ENCODE assay signal across 11 cellular contexts in genomic region chr2:181459646-181460045, GRCh38. TPM values are rescaled to one million over a fixed set of nuclear protein-coding genes. Genes with fewer than 3 reads are reported as not detected.
DNase-seq lines count a peak whose midpoint lies in the region; ATAC-seq and TF ChIP-seq lines count a peak whose summit lies in the region.
"Had no signal": no experiment of that assay in that cellular context is flagged by ENCODE, and none has a peak within 500 bp of the region (broad histone marks: within the 10 kb centered on the region; RNA-seq: fewer than 3 reads in every experiment).

No MANE protein-coding gene starts in this region.

- H3K4me1 ChIP-seq in CD4-positive, alpha-beta memory T cell (ENCODE audit: insufficient read depth, low read length), result peaks cover 51% of the 10 kb centered on the region
- peaks cover 30% of the 10 kb centered on the region for H3K4me1 ChIP-seq in adipocyte (ENCODE audit: control insufficient read depth, insufficient read depth, low read length)

- peak overlapping the region; percentile 25 to 91 for H3K4me3 ChIP-seq in CD4-positive, alpha-beta memory T cell (ENCODE audit: low read length in 2 of 2)
- H3K4me3 ChIP-seq in HL-60 (replicated peaks; ENCODE audit: insufficient read depth, low read length), result peak overlapping the region; percentile 75
- no peak overlapping the region for H3K4me3 ChIP-seq in adipocyte (ENCODE audit: low read length)
- H3K4me3 ChIP-seq: coronary artery had no signal

- POLR2A ChIA-PET in CD4-positive, alpha-beta memory T cell (lab: Charles Lee; ENCODE audit: partially characterized antibody), result interaction anchor here (1.0 to 11.3 kb wide), 16 partner anchors 9 to 354 kb away, joined by 3 to 374 read pairs (median 11); no protein-coding TSS in a partner anchor

- H3K4me3 Mint-ChIP-seq in CD4-positive, alpha-beta memory T cell, result peak overlapping the region; percentile 93 to 99 (median 96)
- peak overlapping the region; percentile 98 for H3K4me3 Mint-ChIP-seq in natural killer cell

- H3K4me1 Mint-ChIP-seq in CD4-positive, alpha-beta memory T cell, result peaks cover 50 to 91% (median 62%) of the 10 kb centered on the region in 4 donors
- peaks cover 80 to 85% of the 10 kb centered on the region in 2 donors for H3K4me1 Mint-ChIP-seq in natural killer cell

- H3K9ac ChIP-seq in adipocyte (ENCODE audit: low read length), result no peak overlapping the region

- TF ChIP-seq CTCF in HL-60 (IDR thresholded peaks at IDR 0.05; ENCODE audit: insufficient read depth, low read length), result no peak
- no peak for TF ChIP-seq CTCF in natural killer cell (IDR thresholded peaks at IDR 0.05)

- H3K9me3 ChIP-seq in CD4-positive, alpha-beta memory T cell (ENCODE audit: control insufficient read depth in 1 of 2, low read length in 2 of 2), result no peaks in the 10 kb centered on the region
- no peaks in the 10 kb centered on the region for H3K9me3 ChIP-seq in adipocyte (ENCODE audit: control insufficient read depth, low read length)

- intact Hi-C loops in CD4-positive, alpha-beta memory T cell (cut with micrococcal nuclease), result loop anchor here (5.0 kb wide), 3 partner anchors 337 to 477 kb away; partner anchors contain the start of genes ITPRID2 and UBE2E3
- intact Hi-C loops in natural killer cell (cut with micrococcal nuclease), result loop anchor here (5.0 kb wide), 1 partner anchor 297 kb away; no protein-coding TSS in a partner anchor

- peak overlapping the region; percentile 86 for H3K27ac ChIP-seq in CD4-positive, alpha-beta memory T cell (ENCODE audit: low read depth, low read length)
- H3K27ac ChIP-seq in HL-60 (replicated peaks), result peak overlapping the region; percentile 100
- H3K27ac ChIP-seq: coronary artery had no signal

- no peak for DNase-seq in CD4-positive, alpha-beta memory T cell
- no peak for DNase-seq in HL-60 (ENCODE audit: low read depth in 1 of 2, low spot score in 1 of 2)
- DNase-seq in adipocyte (ENCODE audit: low read depth), result peak; percentile 36
- DNase-seq in natural killer cell, result no peak
- no peak for DNase-seq in HuH-7 (ENCODE audit: low spot score)
- DNase-seq: NCI-H226 had no signal

- no peaks in the 10 kb centered on the region for H3K27me3 ChIP-seq in CD4-positive, alpha-beta memory T cell (ENCODE audit: insufficient read depth, low read length)
- H3K27me3 ChIP-seq in HL-60 (ENCODE audit: insufficient read depth, poor library complexity, severe bottlenecking) (no peaks in the 10 kb centered on the region), adipocyte (replicated peaks; ENCODE audit: control insufficient read depth, insufficient read depth, low read length) (no peaks in the 10 kb centered on the region)

- peaks cover 56 to 57% of the 10 kb centered on the region in 2 donors for H3K36me3 Mint-ChIP-seq in CD4-positive, alpha-beta memory T cell
- H3K36me3 Mint-ChIP-seq in natural killer cell, result no peaks in the 10 kb centered on the region

- no peaks in the 10 kb centered on the region for H3K9me3 Mint-ChIP-seq in CD4-positive, alpha-beta memory T cell
- no peaks in the 10 kb centered on the region for H3K9me3 Mint-ChIP-seq in natural killer cell

- ATAC-seq in natural killer cell (no peak), GM18861 (IDR thresholded peaks at IDR 0.05; ENCODE audit: unreplicated experiment) (no peak), GM18867 (IDR thresholded peaks at IDR 0.05; ENCODE audit: unreplicated experiment) (no peak), HG03108 (IDR thresholded peaks at IDR 0.05; ENCODE audit: unreplicated experiment) (no peak)
- ATAC-seq: sciatic nerve had no signal

- no peaks in the 10 kb centered on the region for H3K27me3 Mint-ChIP-seq in CD4-positive, alpha-beta memory T cell
- H3K27me3 Mint-ChIP-seq in natural killer cell (ENCODE audit: low read depth in 2 of 2), result no peaks in the 10 kb centered on the region

- CTCF ChIA-PET in CD4-positive, alpha-beta memory T cell (lab: Charles Lee; ENCODE audit: partially characterized antibody), result interaction anchor here (1.1 to 5.0 kb wide), 6 partner anchors 8 to 354 kb away, joined by 3 to 83 read pairs (median 8); no protein-coding TSS in a partner anchor

- no peaks in the 10 kb centered on the region for H3K36me3 ChIP-seq in CD4-positive, alpha-beta memory T cell (ENCODE audit: insufficient read depth, low read length)
- no peaks in the 10 kb centered on the region for H3K36me3 ChIP-seq in adipocyte (ENCODE audit: control insufficient read depth, insufficient read depth, low read length, severe bottlenecking)

- peak overlapping the region; percentile 87 to 98 (median 96) for H3K27ac Mint-ChIP-seq in CD4-positive, alpha-beta memory T cell
- peak overlapping the region; percentile 79 to 84 for H3K27ac Mint-ChIP-seq in natural killer cell

RNA-seq across cellular contexts. Expression of gene ITGA4, which starts 2.5 kb away (rescaled TPM):
- total RNA-seq in CD4-positive, alpha-beta memory T cell, result 100 to 1,000 TPM; 278 to 297 TPM
- 100 to 1,000 TPM; 219 to 256 TPM for polyA plus RNA-seq in CD4-positive, alpha-beta memory T cell
- 100 to 1,000 TPM; 178 to 235 (median 189) TPM for total RNA-seq in natural killer cell
